Comparison of ENCODE assay signal across 14 cellular contexts in the genomic region with DNA sequence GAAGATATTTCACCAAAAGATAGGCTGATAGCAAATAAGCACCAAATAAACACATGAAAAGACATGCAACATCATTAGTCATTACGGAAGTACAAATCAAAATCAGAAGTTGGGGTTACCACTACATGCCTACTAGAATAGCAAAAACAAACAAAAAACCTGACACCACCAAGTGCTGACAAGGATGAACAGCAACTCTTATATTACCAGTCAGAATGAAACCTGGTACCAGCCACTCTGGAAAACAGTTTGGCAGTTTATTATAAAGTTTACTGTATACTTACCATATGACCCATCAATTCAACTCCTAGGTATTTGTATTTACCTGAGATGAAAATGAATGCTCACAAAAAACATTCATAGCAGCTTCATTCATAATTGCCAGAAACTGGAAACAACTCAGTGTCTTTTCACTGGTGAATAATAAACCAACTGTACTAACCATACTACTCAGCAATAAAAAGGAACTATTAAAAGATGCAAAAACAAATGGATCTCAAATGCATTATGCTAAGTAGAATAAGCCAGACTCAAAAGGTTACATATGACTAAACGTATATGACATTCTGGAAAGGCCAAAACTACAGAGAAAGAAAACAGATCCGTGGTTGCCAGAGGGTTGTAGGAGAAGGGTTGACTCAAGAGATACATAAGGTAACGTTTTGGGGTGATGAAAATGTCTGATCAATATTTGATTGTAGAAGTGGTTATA. TPM values are rescaled to one million over a fixed set of nuclear protein-coding genes. Genes with fewer than 3 reads are reported as not detected.
DNase-seq lines count a peak whose midpoint lies in the region; ATAC-seq and TF ChIP-seq lines count a peak whose summit lies in the region.
"Had no signal": no experiment of that assay in that cellular context is flagged by ENCODE, and none has a peak within 500 bp of the region (broad histone marks: within the 10 kb centered on the region; RNA-seq: fewer than 3 reads in every experiment).

No MANE protein-coding gene starts in this region.

- H3K4me1 ChIP-seq in foreskin keratinocyte: no peaks in the 10 kb centered on the region

- H3K4me1 Mint-ChIP-seq in T-helper 17 cell: peaks cover 20% of the 10 kb centered on the region
- peaks cover 11 to 29% (median 23%) of the 10 kb centered on the region in 4 donors for H3K4me1 Mint-ChIP-seq in naive thymus-derived CD8-positive, alpha-beta T cell

- peaks cover 3% of the 10 kb centered on the region for H3K36me3 Mint-ChIP-seq in T-helper 17 cell (ENCODE audit: low read depth)
- peaks cover 0 to 83% (median 30%) of the 10 kb centered on the region in 3 donors for H3K36me3 Mint-ChIP-seq in naive thymus-derived CD8-positive, alpha-beta T cell

- H3K9me3 Mint-ChIP-seq in naive thymus-derived CD8-positive, alpha-beta T cell: no peaks in the 10 kb centered on the region

- DNase-seq in ELR (ENCODE audit: low read depth): peak; percentile 24
- no peak for DNase-seq in T-helper 17 cell
- DNase-seq in foreskin keratinocyte: no peak
- DNase-seq in RPMI8226: no peak
- DNase-seq in Kasumi-1 (lab: John Stamatoyannopoulos, UW): no peak
- DNase-seq in naive thymus-derived CD8-positive, alpha-beta T cell: no peak
- DNase-seq: DND-41, mesenchymal stem cell, MV-4-11, NCI-H2081 treated with DMSO at 0.1 percent for 48 hours, retina, WERI-Rb-1 had no signal

- H3K27me3 Mint-ChIP-seq in T-helper 17 cell: no peaks in the 10 kb centered on the region
- no peaks in the 10 kb centered on the region for H3K27me3 Mint-ChIP-seq in naive thymus-derived CD8-positive, alpha-beta T cell

- TF ChIP-seq CTCF in foreskin keratinocyte (conservative IDR thresholded peaks at IDR 0.05): no peak

- no peaks in the 10 kb centered on the region for H3K27me3 ChIP-seq in foreskin keratinocyte

- H3K9me3 ChIP-seq in T-helper 17 cell (ENCODE audit: control insufficient read depth, low read length, poor library complexity, severe bottlenecking): no peaks in the 10 kb centered on the region

- ATAC-seq in GM18868 (IDR thresholded peaks at IDR 0.05; ENCODE audit: unreplicated experiment) (peak; percentile 60), T-helper 17 cell (peak; percentile 56), foreskin keratinocyte (peak; percentile 39)
- ATAC-seq in naive thymus-derived CD8-positive, alpha-beta T cell: no peak
- ATAC-seq: HCT116 had no signal

- POLR2A ChIA-PET in naive thymus-derived CD8-positive, alpha-beta T cell (lab: Charles Lee): interaction anchor here (1.4 kb wide), 1 partner anchor 73 kb away, joined by 3 read pairs; no protein-coding TSS in a partner anchor

- H3K27ac ChIP-seq in foreskin keratinocyte: no peak overlapping the region
- H3K27ac ChIP-seq: WERI-Rb-1 had no signal

- peak overlapping the region; percentile 39 for H3K27ac Mint-ChIP-seq in T-helper 17 cell
- H3K27ac Mint-ChIP-seq in naive thymus-derived CD8-positive, alpha-beta T cell: peak overlapping the region in 4 of 10 donors; percentile 6 to 36 (median 25)

- H3K4me3 Mint-ChIP-seq in T-helper 17 cell: no peak overlapping the region
- no peak overlapping the region for H3K4me3 Mint-ChIP-seq in naive thymus-derived CD8-positive, alpha-beta T cell

RNA-seq across cellular contexts. Expression of a gene that starts 33.0 kb away (rescaled TPM):
- total RNA-seq in T-helper 17 cell: 10 to 100 TPM; 63.3 to 66.3 TPM
- total RNA-seq in foreskin keratinocyte: 48.5 and 56.8 TPM in 2 replicates
- 8.8 and 11.8 TPM in 2 replicates for polyA plus RNA-seq in foreskin keratinocyte
- total RNA-seq in naive thymus-derived CD8-positive, alpha-beta T cell: 10 to 100 TPM; 59.3 to 62.0 TPM
- 1 to 10 TPM; 2.9 to 3.5 (median 3.3) TPM for polyA plus RNA-seq in naive thymus-derived CD8-positive, alpha-beta T cell

Comparison
In these comparisons a context has a peak if more than half of its experiments do, and no peak if none do; other contexts are left out.
1. ATAC-seq: peak in GM18868 (single experiment), T-helper 17 cell (single experiment) and foreskin keratinocyte (single experiment); none in naive thymus-derived CD8-positive, alpha-beta T cell (0 of 2).